1 cellular context compared by ENCODE assay signal in the genomic region with DNA sequence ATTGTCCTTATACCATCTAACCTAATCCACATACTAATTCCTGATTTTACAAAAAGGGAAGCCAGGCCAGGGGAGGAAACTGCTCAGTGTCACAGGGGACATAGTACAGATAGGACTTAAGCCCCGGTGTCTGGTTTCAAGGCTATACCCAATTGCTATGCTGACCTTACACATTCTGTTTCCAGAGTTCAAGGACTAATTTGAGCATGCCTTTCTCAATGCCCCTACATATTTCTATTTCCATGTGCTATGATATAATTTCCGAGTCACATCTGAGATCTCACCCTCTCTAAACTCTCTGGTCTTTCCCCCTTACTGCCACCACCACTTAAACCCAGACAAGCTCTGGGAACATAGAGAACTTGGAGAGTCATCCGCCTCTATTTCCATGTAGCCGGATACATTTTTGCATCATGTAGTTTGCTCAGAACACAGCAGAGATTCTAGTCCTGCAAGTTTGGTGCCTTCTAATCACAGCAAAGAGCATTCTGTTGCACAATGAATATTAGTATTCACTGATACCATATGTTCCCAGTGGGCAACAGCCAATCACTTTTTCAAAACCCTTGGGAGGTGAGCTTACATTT.
TF ChIP-seq lines count a peak whose summit lies in the region.

No MANE protein-coding gene starts in this region.

TF ChIP-seq in HepG2, 621 proteins besides CTCF, POLR2A, EP300 and RAD21 (continues in another document):
- TF ChIP-seq E2F5 (CRISPR knock-in tag; conservative IDR thresholded peaks at IDR 0.05) (no peak), CHD2 (IDR thresholded peaks at IDR 0.05; ENCODE audit: low read depth, low read length) (no peak), SMARCE1 (IDR thresholded peaks at IDR 0.05; ENCODE audit: borderline replicate concordance) (no peak), ELF3 (CRISPR knock-in tag; IDR thresholded peaks at IDR 0.05) (peak; percentile 85), MBNL3 (CRISPR knock-in tag; conservative IDR thresholded peaks at IDR 0.05) (no peak), ZNF362 (CRISPR knock-in tag; IDR thresholded peaks at IDR 0.05; ENCODE audit: borderline replicate concordance) (no peak), RARG (CRISPR knock-in tag; IDR thresholded peaks at IDR 0.05; ENCODE audit: low read depth) (no peak), TOPORS (CRISPR knock-in tag; IDR thresholded peaks at IDR 0.05) (no peak), TEAD2 (CRISPR knock-in tag; IDR thresholded peaks at IDR 0.05) (no peak), ATF7 (IDR thresholded peaks at IDR 0.05) (no peak), ATF7 (CRISPR knock-in tag; IDR thresholded peaks at IDR 0.05) (no peak), ZNF761 (CRISPR knock-in tag; conservative IDR thresholded peaks at IDR 0.05) (no peak), PHF8 (CRISPR knock-in tag; IDR thresholded peaks at IDR 0.05) (no peak), ZBTB21 (CRISPR knock-in tag; IDR thresholded peaks at IDR 0.05) (no peak), ZNF850 (CRISPR knock-in tag; conservative IDR thresholded peaks at IDR 0.05) (no peak), ZNF432 (CRISPR knock-in tag; IDR thresholded peaks at IDR 0.05; ENCODE audit: borderline replicate concordance) (no peak), XBP1 (CRISPR knock-in tag; IDR thresholded peaks at IDR 0.05) (no peak), ZNF512 (CRISPR knock-in tag; IDR thresholded peaks at IDR 0.05) (no peak), PHF20 (CRISPR knock-in tag; IDR thresholded peaks at IDR 0.05) (no peak), DDIT3 (CRISPR knock-in tag; IDR thresholded peaks at IDR 0.05) (no peak), SNAI1 (CRISPR knock-in tag; IDR thresholded peaks at IDR 0.05; ENCODE audit: borderline replicate concordance) (no peak), ZNF678 (CRISPR knock-in tag; IDR thresholded peaks at IDR 0.05) (no peak), SAP130 (CRISPR knock-in tag; IDR thresholded peaks at IDR 0.05; ENCODE audit: low read depth) (peak; percentile 62), AFF4 (CRISPR knock-in tag; IDR thresholded peaks at IDR 0.05) (no peak), KLF13 (CRISPR knock-in tag; IDR thresholded peaks at IDR 0.05) (no peak), ZNF772 (CRISPR knock-in tag; IDR thresholded peaks at IDR 0.05) (no peak), SP4 (CRISPR knock-in tag; IDR thresholded peaks at IDR 0.05) (no peak), ZNF224 (CRISPR knock-in tag; IDR thresholded peaks at IDR 0.05) (no peak), ZNF660 (CRISPR knock-in tag; IDR thresholded peaks at IDR 0.05; ENCODE audit: borderline replicate concordance, low read depth) (no peak), FOXO1 (CRISPR knock-in tag; IDR thresholded peaks at IDR 0.05) (no peak; the same call in 1 of the 2 replicates), NRL (CRISPR knock-in tag; IDR thresholded peaks at IDR 0.05; ENCODE audit: borderline replicate concordance) (no peak), AGO1 (IDR thresholded peaks at IDR 0.05; ENCODE audit: low read depth, low read length, poor library complexity, severe bottlenecking) (no peak), ZNF234 (CRISPR knock-in tag; conservative IDR thresholded peaks at IDR 0.05) (no peak), NFIC (IDR thresholded peaks at IDR 0.05; ENCODE audit: low read length) (peak; percentile 76), ISL2 (CRISPR knock-in tag; IDR thresholded peaks at IDR 0.05) (peak; percentile 73)
- TF ChIP-seq, protein P1, sequence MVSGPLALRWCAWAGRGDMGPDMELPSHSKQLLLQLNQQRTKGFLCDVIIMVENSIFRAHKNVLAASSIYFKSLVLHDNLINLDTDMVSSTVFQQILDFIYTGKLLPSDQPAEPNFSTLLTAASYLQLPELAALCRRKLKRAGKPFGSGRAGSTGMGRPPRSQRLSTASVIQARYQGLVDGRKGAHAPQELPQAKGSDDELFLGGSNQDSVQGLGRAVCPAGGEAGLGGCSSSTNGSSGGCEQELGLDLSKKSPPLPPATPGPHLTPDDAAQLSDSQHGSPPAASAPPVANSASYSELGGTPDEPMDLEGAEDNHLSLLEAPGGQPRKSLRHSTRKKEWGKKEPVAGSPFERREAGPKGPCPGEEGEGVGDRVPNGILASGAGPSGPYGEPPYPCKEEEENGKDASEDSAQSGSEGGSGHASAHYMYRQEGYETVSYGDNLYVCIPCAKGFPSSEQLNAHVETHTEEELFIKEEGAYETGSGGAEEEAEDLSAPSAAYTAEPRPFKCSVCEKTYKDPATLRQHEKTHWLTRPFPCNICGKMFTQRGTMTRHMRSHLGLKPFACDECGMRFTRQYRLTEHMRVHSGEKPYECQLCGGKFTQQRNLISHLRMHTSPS (CRISPR knock-in tag; IDR thresholded peaks at IDR 0.05; ENCODE audit: low read depth): no peak
- TF ChIP-seq, protein P2, sequence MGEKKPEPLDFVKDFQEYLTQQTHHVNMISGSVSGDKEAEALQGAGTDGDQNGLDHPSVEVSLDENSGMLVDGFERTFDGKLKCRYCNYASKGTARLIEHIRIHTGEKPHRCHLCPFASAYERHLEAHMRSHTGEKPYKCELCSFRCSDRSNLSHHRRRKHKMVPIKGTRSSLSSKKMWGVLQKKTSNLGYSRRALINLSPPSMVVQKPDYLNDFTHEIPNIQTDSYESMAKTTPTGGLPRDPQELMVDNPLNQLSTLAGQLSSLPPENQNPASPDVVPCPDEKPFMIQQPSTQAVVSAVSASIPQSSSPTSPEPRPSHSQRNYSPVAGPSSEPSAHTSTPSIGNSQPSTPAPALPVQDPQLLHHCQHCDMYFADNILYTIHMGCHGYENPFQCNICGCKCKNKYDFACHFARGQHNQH (CRISPR knock-in tag; IDR thresholded peaks at IDR 0.05): peak; percentile 59; the same call in 1 of the 2 replicates
- TF ChIP-seq, protein P3, sequence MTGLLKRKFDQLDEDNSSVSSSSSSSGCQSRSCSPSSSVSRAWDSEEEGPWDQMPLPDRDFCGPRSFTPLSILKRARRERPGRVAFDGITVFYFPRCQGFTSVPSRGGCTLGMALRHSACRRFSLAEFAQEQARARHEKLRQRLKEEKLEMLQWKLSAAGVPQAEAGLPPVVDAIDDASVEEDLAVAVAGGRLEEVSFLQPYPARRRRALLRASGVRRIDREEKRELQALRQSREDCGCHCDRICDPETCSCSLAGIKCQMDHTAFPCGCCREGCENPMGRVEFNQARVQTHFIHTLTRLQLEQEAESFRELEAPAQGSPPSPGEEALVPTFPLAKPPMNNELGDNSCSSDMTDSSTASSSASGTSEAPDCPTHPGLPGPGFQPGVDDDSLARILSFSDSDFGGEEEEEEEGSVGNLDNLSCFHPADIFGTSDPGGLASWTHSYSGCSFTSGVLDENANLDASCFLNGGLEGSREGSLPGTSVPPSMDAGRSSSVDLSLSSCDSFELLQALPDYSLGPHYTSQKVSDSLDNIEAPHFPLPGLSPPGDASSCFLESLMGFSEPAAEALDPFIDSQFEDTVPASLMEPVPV (CRISPR knock-in tag; IDR thresholded peaks at IDR 0.05): no peak
- TF ChIP-seq, protein P4, sequence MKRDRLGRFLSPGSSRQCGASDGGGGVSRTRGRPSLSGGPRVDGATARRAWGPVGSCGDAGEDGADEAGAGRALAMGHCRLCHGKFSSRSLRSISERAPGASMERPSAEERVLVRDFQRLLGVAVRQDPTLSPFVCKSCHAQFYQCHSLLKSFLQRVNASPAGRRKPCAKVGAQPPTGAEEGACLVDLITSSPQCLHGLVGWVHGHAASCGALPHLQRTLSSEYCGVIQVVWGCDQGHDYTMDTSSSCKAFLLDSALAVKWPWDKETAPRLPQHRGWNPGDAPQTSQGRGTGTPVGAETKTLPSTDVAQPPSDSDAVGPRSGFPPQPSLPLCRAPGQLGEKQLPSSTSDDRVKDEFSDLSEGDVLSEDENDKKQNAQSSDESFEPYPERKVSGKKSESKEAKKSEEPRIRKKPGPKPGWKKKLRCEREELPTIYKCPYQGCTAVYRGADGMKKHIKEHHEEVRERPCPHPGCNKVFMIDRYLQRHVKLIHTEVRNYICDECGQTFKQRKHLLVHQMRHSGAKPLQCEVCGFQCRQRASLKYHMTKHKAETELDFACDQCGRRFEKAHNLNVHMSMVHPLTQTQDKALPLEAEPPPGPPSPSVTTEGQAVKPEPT (CRISPR knock-in tag; IDR thresholded peaks at IDR 0.05; ENCODE audit: low read depth): no peak
- TF ChIP-seq, protein P5, sequence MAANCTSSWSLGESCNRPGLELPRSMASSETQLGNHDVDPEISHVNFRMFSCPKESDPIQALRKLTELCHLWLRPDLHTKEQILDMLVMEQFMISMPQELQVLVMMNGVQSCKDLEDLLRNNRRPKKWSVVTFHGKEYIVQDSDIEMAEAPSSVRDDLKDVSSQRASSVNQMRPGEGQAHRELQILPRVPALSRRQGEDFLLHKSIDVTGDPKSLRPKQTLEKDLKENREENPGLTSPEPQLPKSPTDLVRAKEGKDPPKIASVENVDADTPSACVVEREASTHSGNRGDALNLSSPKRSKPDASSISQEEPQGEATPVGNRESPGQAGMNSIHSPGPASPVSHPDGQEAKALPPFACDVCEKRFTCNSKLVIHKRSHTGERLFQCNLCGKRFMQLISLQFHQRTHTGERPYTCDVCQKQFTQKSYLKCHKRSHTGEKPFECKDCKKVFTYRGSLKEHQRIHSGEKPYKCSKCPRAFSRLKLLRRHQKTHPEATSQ (CRISPR knock-in tag; IDR thresholded peaks at IDR 0.05; ENCODE audit: borderline replicate concordance): no peak
- TF ChIP-seq, protein P6, sequence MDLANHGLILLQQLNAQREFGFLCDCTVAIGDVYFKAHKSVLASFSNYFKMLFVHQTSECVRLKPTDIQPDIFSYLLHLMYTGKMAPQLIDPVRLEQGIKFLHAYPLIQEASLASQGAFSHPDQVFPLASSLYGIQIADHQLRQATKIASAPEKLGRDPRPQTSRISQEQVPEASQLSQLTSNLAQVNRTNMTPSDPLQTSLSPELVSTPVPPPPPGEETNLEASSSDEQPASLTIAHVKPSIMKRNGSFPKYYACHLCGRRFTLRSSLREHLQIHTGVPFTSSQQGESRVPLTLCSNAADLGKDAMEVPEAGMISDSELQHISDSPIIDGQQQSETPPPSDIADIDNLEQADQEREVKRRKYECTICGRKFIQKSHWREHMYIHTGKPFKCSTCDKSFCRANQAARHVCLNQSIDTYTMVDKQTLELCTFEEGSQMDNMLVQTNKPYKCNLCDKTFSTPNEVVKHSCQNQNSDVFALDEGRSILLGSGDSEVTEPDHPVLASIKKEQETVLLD (CRISPR knock-in tag; IDR thresholded peaks at IDR 0.05; ENCODE audit: low read depth): no peak
